22 cellular contexts compared by ENCODE assay signal in the genomic region with DNA sequence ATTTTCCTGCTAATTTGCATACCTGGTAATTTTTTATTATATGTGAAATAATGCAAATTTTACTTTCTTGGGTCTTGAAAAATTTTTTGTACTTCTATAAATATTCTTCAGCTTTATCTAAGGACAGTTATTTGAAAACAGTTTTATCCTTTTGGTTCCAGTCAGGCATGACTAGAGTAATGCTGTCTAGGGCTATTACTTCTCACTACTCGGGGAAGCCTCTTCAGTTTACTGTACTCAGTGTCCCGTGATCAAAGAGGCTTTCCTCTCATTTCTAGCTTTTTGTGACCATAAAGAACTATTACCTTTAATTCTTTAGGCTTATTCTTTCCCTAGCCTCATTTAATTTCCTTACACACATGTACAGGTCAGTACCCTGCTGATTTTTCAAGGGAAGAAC.
"Had no signal": no experiment of that assay in that cellular context is flagged by ENCODE, and none has a peak within 500 bp of the region (broad histone marks: within the 10 kb centered on the region; RNA-seq: fewer than 3 reads in every experiment).

No MANE protein-coding gene starts in this region.

- H3K27ac Mint-ChIP-seq: effector memory CD8-positive, alpha-beta T cell; natural killer cell; progenitor cell of endocrine pancreas had no signal

- H3K9ac ChIP-seq: parathyroid adenoma had no signal

- H3K4me3 ChIP-seq: coronary artery, esophagus squamous epithelium, heart right ventricle, left lung, right lobe of liver, stomach, thyroid gland had no signal

- H3K27ac ChIP-seq: coronary artery, esophagus squamous epithelium, heart right ventricle, left lung, neutrophil, parathyroid adenoma, right lobe of liver, stomach, thyroid gland had no signal

- H3K9me3 Mint-ChIP-seq: effector memory CD8-positive, alpha-beta T cell had no signal

- H3K79me2 ChIP-seq: parathyroid adenoma had no signal

- H3K27me3 ChIP-seq: esophagus squamous epithelium, heart right ventricle, left lung, neutrophil, right lobe of liver, stomach, thyroid gland had no signal

- H3K4me1 ChIP-seq: esophagus squamous epithelium, parathyroid adenoma, right lobe of liver, thyroid gland had no signal

- H3K36me3 ChIP-seq: esophagus squamous epithelium, heart right ventricle, left lung, neutrophil, right lobe of liver, stomach, thyroid gland had no signal

- H2AFZ ChIP-seq: parathyroid adenoma had no signal

- H3K4me3 Mint-ChIP-seq: effector memory CD8-positive, alpha-beta T cell; natural killer cell had no signal

- DNase-seq: effector memory CD8-positive, alpha-beta T cell; erythroblast; esophagus squamous epithelium; foreskin melanocyte; glutamatergic neuron; heart right ventricle; hippocampal formation; left cardiac atrium; left lung; natural killer cell; right lobe of liver; small intestine; stimulated activated CD4-positive, alpha-beta T cell treated with anti-CD3 and anti-CD28 coated beads, Interleukin-15, amount 100 ng/mL, for 24 hours; stimulated activated CD4-positive, alpha-beta T cell treated with anti-CD3 and anti-CD28 coated beads, Interleukin-2, amount 100 ng/mL, for 48 hours; stimulated activated naive CD4-positive, alpha-beta T cell treated with Interleukin-2 at 50 U/mL for 16 hours; stomach; thyroid gland; trophoblast cell had no signal

- H3K9me3 ChIP-seq: esophagus squamous epithelium, neutrophil, right lobe of liver, thyroid gland had no signal

- ATAC-seq: effector memory CD8-positive, alpha-beta T cell; heart right ventricle; left cardiac atrium; left lung; natural killer cell; right lobe of liver had no signal

- H3K27me3 Mint-ChIP-seq: effector memory CD8-positive, alpha-beta T cell had no signal
